ENCODE assay signal across 9 cellular contexts in genomic region chr6:157830354-157831017, GRCh38. TPM values are rescaled to one million over a fixed set of nuclear protein-coding genes. Genes with fewer than 3 reads are reported as not detected.
DNase-seq lines count a peak whose midpoint lies in the region; ATAC-seq and TF ChIP-seq lines count a peak whose summit lies in the region.
"Had no signal": no experiment of that assay in that cellular context is flagged by ENCODE, and none has a peak within 500 bp of the region (broad histone marks: within the 10 kb centered on the region; RNA-seq: fewer than 3 reads in every experiment).

No MANE protein-coding gene starts in this region.

- no peaks in the 10 kb centered on the region for H3F3A ChIP-seq in GM23338 (replicated peaks; ENCODE audit: low read depth)

- no peak for TF ChIP-seq CTCF in GM23338 (conservative IDR thresholded peaks at IDR 0.05; ENCODE audit: low read depth in 2 of 2)
- TF ChIP-seq CTCF in spleen (IDR thresholded peaks at IDR 0.05 in 8 of 11, conservative IDR thresholded peaks at IDR 0.05 in 3 of 11): no peak

- peak overlapping the region; percentile 6; the same call in 1 of the 3 replicates for H3K4me3 Mint-ChIP-seq in GM23338

- H3K36me3 ChIP-seq in GM23338 (ENCODE audit: insufficient read depth) (no peaks in the 10 kb centered on the region), spleen (peaks cover 0 to 5% (median 0%) of the 10 kb centered on the region in 6 donors)

- no peak for TF ChIP-seq POLR2A in spleen (IDR thresholded peaks at IDR 0.05)

- H3K79me2 ChIP-seq in GM23338 (replicated peaks; ENCODE audit: insufficient read depth): peaks cover 89% of the 10 kb centered on the region

- no peaks in the 10 kb centered on the region for H3K9me3 Mint-ChIP-seq in GM23338

- H3K27me3 ChIP-seq in GM23338 (ENCODE audit: insufficient read depth): no peaks in the 10 kb centered on the region
- H3K27me3 ChIP-seq in spleen (replicated peaks in 1 of 7): no peaks in the 10 kb centered on the region

- no peaks in the 10 kb centered on the region for H3K27me3 Mint-ChIP-seq in GM23338 (ENCODE audit: insufficient read depth, low read depth, poor library complexity)

- no peak for DNase-seq in GM23338 (ENCODE audit: low spot score)
- DNase-seq in NCI-H1694 (lab: John Stamatoyannopoulos, UW): peak; percentile 85
- peak; percentile 57 for DNase-seq in islet precursor cell
- no peak for DNase-seq in NCI-H128 (lab: John Stamatoyannopoulos, UW; ENCODE audit: unreplicated experiment)
- DNase-seq in spleen: no peak
- no peak for DNase-seq in germinal center (ENCODE audit: low spot score)
- no peak for DNase-seq in SHP77 (lab: John Stamatoyannopoulos, UW)

- no peak overlapping the region for H2AFZ ChIP-seq in GM23338

- H3K27ac Mint-ChIP-seq in GM23338: peak overlapping the region; percentile 62

- H3K4me1 ChIP-seq in GM23338 (ENCODE audit: insufficient read depth) (peaks cover 52% of the 10 kb centered on the region), spleen (peaks cover 16 to 81% (median 31%) of the 10 kb centered on the region in 6 donors)

- H3K27ac ChIP-seq in GM23338 (ENCODE audit: low read depth): peak overlapping the region; percentile 92
- H3K27ac ChIP-seq in spleen: peak overlapping the region in 1 of 8 donors; percentile 2

- peaks cover 0 to 8% (median 0%) of the 10 kb centered on the region in 8 donors for H3K9me3 ChIP-seq in spleen

- H3K9me2 ChIP-seq in GM23338 (ENCODE audit: insufficient read depth): no peaks in the 10 kb centered on the region

- WGBS in spleen, 5 donors: 59 to 70% (median 65%) methylated on average over 6 of the region's 6 CpGs

- H3K4me1 Mint-ChIP-seq in GM23338: peaks cover 63% of the 10 kb centered on the region

- 0 out of 3 replicates have a peak, but pooled peaks cover 2% of the 10 kb centered on the region for H3K36me3 Mint-ChIP-seq in GM23338 (ENCODE audit: low read depth)

- ATAC-seq in GM18508 (IDR thresholded peaks at IDR 0.05; ENCODE audit: insufficient read depth, unreplicated experiment): peak; percentile 90
- ATAC-seq in GM23338: no peak
- ATAC-seq: HCT116 had no signal

- H3K4me3 ChIP-seq in GM23338: no peak overlapping the region
- H3K4me3 ChIP-seq in spleen: no peak overlapping the region

- H3K4me2 ChIP-seq in GM23338: peak overlapping the region; percentile 69

- no peaks in the 10 kb centered on the region for H4K20me1 ChIP-seq in GM23338 (replicated peaks; ENCODE audit: insufficient read depth)

- intact Hi-C loops in spleen (cut with DNase I; ENCODE audit: low total_unique reads): no loop called here

TF ChIP-seq in GM23338, 12 proteins besides CTCF, POLR2A, EP300 and RAD21 (continues in another document):
- TF ChIP-seq ZNF331 (CRISPR knock-in tag; IDR thresholded peaks at IDR 0.05; ENCODE audit: low read depth) (no peak), REST (IDR thresholded peaks at IDR 0.05; ENCODE audit: unreplicated experiment) (no peak), ZNF114 (CRISPR knock-in tag; IDR thresholded peaks at IDR 0.05) (no peak), JUNB (IDR thresholded peaks at IDR 0.05; ENCODE audit: unreplicated experiment) (no peak), NANOG (IDR thresholded peaks at IDR 0.05; ENCODE audit: borderline replicate concordance) (no peak), EZH2 (IDR thresholded peaks at IDR 0.05; ENCODE audit: low read depth, unreplicated experiment) (no peak), POLR2AphosphoS5 (IDR thresholded peaks at IDR 0.05; ENCODE audit: low read depth) (no peak), EZH2phosphoT487 (IDR thresholded peaks at IDR 0.05; ENCODE audit: unreplicated experiment) (no peak), CREB1 (CRISPR knock-in tag; IDR thresholded peaks at IDR 0.05; ENCODE audit: low read depth) (no peak), STAT1 (IDR thresholded peaks at IDR 0.05; ENCODE audit: unreplicated experiment) (no peak)
- TF ChIP-seq, protein P1, sequence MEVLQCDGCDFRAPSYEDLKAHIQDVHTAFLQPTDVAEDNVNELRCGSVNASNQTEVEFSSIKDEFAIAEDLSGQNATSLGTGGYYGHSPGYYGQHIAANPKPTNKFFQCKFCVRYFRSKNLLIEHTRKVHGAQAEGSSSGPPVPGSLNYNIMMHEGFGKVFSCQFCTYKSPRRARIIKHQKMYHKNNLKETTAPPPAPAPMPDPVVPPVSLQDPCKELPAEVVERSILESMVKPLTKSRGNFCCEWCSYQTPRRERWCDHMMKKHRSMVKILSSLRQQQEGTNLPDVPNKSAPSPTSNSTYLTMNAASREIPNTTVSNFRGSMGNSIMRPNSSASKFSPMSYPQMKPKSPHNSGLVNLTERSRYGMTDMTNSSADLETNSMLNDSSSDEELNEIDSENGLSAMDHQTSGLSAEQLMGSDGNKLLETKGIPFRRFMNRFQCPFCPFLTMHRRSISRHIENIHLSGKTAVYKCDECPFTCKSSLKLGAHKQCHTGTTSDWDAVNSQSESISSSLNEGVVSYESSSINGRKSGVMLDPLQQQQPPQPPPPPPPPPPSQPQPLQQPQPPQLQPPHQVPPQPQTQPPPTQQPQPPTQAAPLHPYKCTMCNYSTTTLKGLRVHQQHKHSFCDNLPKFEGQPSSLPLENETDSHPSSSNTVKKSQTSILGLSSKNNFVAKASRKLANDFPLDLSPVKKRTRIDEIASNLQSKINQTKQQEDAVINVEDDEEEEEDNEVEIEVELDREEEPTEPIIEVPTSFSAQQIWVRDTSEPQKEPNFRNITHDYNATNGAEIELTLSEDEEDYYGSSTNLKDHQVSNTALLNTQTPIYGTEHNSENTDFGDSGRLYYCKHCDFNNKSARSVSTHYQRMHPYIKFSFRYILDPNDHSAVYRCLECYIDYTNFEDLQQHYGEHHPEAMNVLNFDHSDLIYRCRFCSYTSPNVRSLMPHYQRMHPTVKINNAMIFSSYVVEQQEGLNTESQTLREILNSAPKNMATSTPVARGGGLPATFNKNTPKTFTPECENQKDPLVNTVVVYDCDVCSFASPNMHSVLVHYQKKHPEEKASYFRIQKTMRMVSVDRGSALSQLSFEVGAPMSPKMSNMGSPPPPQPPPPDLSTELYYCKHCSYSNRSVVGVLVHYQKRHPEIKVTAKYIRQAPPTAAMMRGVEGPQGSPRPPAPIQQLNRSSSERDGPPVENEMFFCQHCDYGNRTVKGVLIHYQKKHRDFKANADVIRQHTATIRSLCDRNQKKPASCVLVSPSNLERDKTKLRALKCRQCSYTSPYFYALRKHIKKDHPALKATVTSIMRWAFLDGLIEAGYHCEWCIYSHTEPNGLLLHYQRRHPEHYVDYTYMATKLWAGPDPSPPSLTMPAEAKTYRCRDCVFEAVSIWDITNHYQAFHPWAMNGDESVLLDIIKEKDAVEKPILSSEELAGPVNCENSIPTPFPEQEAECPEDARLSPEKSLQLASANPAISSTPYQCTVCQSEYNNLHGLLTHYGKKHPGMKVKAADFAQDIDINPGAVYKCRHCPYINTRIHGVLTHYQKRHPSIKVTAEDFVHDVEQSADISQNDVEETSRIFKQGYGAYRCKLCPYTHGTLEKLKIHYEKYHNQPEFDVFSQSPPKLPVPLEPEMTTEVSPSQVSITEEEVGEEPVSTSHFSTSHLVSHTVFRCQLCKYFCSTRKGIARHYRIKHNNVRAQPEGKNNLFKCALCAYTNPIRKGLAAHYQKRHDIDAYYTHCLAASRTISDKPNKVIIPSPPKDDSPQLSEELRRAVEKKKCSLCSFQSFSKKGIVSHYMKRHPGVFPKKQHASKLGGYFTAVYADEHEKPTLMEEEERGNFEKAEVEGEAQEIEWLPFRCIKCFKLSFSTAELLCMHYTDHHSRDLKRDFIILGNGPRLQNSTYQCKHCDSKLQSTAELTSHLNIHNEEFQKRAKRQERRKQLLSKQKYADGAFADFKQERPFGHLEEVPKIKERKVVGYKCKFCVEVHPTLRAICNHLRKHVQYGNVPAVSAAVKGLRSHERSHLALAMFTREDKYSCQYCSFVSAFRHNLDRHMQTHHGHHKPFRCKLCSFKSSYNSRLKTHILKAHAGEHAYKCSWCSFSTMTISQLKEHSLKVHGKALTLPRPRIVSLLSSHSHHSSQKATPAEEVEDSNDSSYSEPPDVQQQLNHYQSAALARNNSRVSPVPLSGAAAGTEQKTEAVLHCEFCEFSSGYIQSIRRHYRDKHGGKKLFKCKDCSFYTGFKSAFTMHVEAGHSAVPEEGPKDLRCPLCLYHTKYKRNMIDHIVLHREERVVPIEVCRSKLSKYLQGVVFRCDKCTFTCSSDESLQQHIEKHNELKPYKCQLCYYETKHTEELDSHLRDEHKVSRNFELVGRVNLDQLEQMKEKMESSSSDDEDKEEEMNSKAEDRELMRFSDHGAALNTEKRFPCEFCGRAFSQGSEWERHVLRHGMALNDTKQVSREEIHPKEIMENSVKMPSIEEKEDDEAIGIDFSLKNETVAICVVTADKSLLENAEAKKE (CRISPR knock-in tag; IDR thresholded peaks at IDR 0.05): no peak

RNA-seq across cellular contexts. Expression of gene SNX9, which starts 7.4 kb away (rescaled TPM):
- 21.2 and 23.3 TPM in 2 replicates for total RNA-seq in GM23338 (2014; rRNA removed; shearing (Covaris generic))
- polyA plus RNA-seq in GM23338 (2016; fragmentation: Nextera tagmentation; extraction: Ambion mirVana) (18.1 and 18.4 TPM in 2 replicates), spleen (10 to 100 TPM; 18.9 to 22.1 (median 20.8) TPM)
- total RNA-seq in spleen: 10 to 100 TPM; 29.0 to 42.5 (median 36.1) TPM

Comparison
In these comparisons a context has a peak if more than half of its experiments do, and no peak if none do; other contexts are left out.
1. DNase-seq: peak in NCI-H1694 (single experiment) and islet precursor cell (single experiment); none in GM23338 (single experiment), NCI-H128 (single experiment), spleen (single experiment), germinal center (single experiment) and SHP77 (0 of 2).